Comparison of ENCODE assay signal across 1 cellular context in the genomic region with DNA sequence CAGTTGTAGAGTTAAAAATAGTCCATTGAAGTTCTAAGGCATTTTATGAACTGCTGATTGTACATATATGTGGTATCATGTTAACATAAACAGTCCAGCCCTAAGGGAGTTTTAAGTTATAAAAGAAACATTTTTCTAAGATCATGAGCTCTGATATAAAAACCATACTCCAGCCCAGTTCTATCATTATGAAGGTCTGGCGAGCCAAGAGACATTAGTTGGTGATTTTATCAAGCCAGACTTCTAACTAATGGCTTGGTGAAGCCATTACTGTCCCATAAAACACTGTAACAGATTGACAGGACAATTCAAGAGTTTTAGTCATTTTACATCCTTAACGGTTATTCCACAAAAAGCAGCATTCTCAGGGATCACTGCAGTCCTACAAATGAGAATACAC.
TF ChIP-seq lines count a peak whose summit lies in the region.

No MANE protein-coding gene starts in this region.

TF ChIP-seq in SK-N-SH, 30 proteins besides CTCF, POLR2A, EP300 and RAD21 (continued from another document):
- TF ChIP-seq, protein P1, sequence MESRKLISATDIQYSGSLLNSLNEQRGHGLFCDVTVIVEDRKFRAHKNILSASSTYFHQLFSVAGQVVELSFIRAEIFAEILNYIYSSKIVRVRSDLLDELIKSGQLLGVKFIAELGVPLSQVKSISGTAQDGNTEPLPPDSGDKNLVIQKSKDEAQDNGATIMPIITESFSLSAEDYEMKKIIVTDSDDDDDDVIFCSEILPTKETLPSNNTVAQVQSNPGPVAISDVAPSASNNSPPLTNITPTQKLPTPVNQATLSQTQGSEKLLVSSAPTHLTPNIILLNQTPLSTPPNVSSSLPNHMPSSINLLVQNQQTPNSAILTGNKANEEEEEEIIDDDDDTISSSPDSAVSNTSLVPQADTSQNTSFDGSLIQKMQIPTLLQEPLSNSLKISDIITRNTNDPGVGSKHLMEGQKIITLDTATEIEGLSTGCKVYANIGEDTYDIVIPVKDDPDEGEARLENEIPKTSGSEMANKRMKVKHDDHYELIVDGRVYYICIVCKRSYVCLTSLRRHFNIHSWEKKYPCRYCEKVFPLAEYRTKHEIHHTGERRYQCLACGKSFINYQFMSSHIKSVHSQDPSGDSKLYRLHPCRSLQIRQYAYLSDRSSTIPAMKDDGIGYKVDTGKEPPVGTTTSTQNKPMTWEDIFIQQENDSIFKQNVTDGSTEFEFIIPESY (IDR thresholded peaks at IDR 0.05; ENCODE audit: borderline replicate concordance, low read depth) = no peak
- TF ChIP-seq FOXM1 (IDR thresholded peaks at IDR 0.05; ENCODE audit: low read depth) (peak; percentile 83), EZH2phosphoT487 (IDR thresholded peaks at IDR 0.05; ENCODE audit: borderline replicate concordance, low read depth) (no peak), MEF2A (IDR thresholded peaks at IDR 0.05; ENCODE audit: borderline replicate concordance, low read depth) (0 out of 2 replicates have a peak, but pooled peaks have one; percentile 27), RXRA (IDR thresholded peaks at IDR 0.05; ENCODE audit: borderline replicate concordance, low read depth) (no peak), RCOR1 (IDR thresholded peaks at IDR 0.05; ENCODE audit: low read length) (peak; percentile 95), TAF1 (IDR thresholded peaks at IDR 0.05; ENCODE audit: borderline replicate concordance, low read depth, low read length) (no peak), TEAD4 (IDR thresholded peaks at IDR 0.05; ENCODE audit: borderline replicate concordance, insufficient read depth) (peak; percentile 80), CHD2 (IDR thresholded peaks at IDR 0.05; ENCODE audit: low read length, partially characterized antibody) (peak; percentile 84), FOXJ3 (CRISPR knock-in tag; IDR thresholded peaks at IDR 0.05) (peak; percentile 73; the same call in 1 of the 2 replicates)
- TF ChIP-seq, protein P2, sequence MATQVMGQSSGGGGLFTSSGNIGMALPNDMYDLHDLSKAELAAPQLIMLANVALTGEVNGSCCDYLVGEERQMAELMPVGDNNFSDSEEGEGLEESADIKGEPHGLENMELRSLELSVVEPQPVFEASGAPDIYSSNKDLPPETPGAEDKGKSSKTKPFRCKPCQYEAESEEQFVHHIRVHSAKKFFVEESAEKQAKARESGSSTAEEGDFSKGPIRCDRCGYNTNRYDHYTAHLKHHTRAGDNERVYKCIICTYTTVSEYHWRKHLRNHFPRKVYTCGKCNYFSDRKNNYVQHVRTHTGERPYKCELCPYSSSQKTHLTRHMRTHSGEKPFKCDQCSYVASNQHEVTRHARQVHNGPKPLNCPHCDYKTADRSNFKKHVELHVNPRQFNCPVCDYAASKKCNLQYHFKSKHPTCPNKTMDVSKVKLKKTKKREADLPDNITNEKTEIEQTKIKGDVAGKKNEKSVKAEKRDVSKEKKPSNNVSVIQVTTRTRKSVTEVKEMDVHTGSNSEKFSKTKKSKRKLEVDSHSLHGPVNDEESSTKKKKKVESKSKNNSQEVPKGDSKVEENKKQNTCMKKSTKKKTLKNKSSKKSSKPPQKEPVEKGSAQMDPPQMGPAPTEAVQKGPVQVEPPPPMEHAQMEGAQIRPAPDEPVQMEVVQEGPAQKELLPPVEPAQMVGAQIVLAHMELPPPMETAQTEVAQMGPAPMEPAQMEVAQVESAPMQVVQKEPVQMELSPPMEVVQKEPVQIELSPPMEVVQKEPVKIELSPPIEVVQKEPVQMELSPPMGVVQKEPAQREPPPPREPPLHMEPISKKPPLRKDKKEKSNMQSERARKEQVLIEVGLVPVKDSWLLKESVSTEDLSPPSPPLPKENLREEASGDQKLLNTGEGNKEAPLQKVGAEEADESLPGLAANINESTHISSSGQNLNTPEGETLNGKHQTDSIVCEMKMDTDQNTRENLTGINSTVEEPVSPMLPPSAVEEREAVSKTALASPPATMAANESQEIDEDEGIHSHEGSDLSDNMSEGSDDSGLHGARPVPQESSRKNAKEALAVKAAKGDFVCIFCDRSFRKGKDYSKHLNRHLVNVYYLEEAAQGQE (IDR thresholded peaks at IDR 0.05; ENCODE audit: low read depth, low read length) = no peak
- TF ChIP-seq, protein P3, sequence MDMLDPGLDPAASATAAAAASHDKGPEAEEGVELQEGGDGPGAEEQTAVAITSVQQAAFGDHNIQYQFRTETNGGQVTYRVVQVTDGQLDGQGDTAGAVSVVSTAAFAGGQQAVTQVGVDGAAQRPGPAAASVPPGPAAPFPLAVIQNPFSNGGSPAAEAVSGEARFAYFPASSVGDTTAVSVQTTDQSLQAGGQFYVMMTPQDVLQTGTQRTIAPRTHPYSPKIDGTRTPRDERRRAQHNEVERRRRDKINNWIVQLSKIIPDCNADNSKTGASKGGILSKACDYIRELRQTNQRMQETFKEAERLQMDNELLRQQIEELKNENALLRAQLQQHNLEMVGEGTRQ (IDR thresholded peaks at IDR 0.05; ENCODE audit: borderline replicate concordance, low read depth, low read length) = no peak
- TF ChIP-seq, protein P4, sequence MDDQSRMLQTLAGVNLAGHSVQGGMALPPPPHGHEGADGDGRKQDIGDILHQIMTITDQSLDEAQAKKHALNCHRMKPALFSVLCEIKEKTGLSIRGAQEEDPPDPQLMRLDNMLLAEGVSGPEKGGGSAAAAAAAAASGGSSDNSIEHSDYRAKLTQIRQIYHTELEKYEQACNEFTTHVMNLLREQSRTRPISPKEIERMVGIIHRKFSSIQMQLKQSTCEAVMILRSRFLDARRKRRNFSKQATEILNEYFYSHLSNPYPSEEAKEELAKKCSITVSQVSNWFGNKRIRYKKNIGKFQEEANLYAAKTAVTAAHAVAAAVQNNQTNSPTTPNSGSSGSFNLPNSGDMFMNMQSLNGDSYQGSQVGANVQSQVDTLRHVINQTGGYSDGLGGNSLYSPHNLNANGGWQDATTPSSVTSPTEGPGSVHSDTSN (IDR thresholded peaks at IDR 0.05) = peak; percentile 78
TF ChIP-seq in SK-N-SH: peak in this region for 12.
